8 cellular contexts compared by ENCODE assay signal in genomic region chr17:2049333-2050245, GRCh38. TPM values are rescaled to one million over a fixed set of nuclear protein-coding genes. Genes with fewer than 3 reads are reported as not detected.
A peak's percentile ranks its signal among the peaks of the same experiment; 100 is the strongest.
DNase-seq lines count a peak whose midpoint lies in the region; ATAC-seq and TF ChIP-seq lines count a peak whose summit lies in the region.

No MANE protein-coding gene starts in this region.

- peak overlapping the region; percentile 91 for H3K4me3 ChIP-seq in endocrine pancreas (ENCODE audit: control insufficient read depth, insufficient read depth, low read length)

- TF ChIP-seq CTCF in mesothelial cell of epicardium (IDR thresholded peaks at IDR 0.05; ENCODE audit: unreplicated experiment) = no peak

- H3K27me3 Mint-ChIP-seq in activated CD8-positive, alpha-beta memory T cell treated with anti-CD3 and anti-CD28 coated beads, Interleukin-2, amount 10 ng/mL, durations not matched to agents 7 days and 5 days = peaks cover 13% of the 10 kb centered on the region
- peaks cover 35% of the 10 kb centered on the region for H3K27me3 Mint-ChIP-seq in mesothelial cell of epicardium (ENCODE audit: low read depth)

- no peaks in the 10 kb centered on the region for H3K36me3 ChIP-seq in endocrine pancreas (ENCODE audit: control insufficient read depth, insufficient read depth, low read length)

- peak overlapping the region; percentile 94 for H3K9ac ChIP-seq in endocrine pancreas (ENCODE audit: control insufficient read depth, insufficient read depth, low read length)

- peaks cover 2% of the 10 kb centered on the region for H3K36me3 Mint-ChIP-seq in activated CD8-positive, alpha-beta memory T cell treated with anti-CD3 and anti-CD28 coated beads, Interleukin-2, amount 10 ng/mL, durations not matched to agents 7 days and 5 days
- no peaks in the 10 kb centered on the region for H3K36me3 Mint-ChIP-seq in mesothelial cell of epicardium

- ATAC-seq in HG02970 (IDR thresholded peaks at IDR 0.05; ENCODE audit: low FRiP score, unreplicated experiment) = peak; percentile 42
- peak; percentile 48 for ATAC-seq in activated CD8-positive, alpha-beta memory T cell treated with anti-CD3 and anti-CD28 coated beads, Interleukin-2, amount 10 ng/mL, durations not matched to agents 7 days and 5 days

- CTCF ChIA-PET in activated CD8-positive, alpha-beta memory T cell treated with anti-CD3 and anti-CD28 coated beads, Interleukin-2, amount 10 ng/mL, durations not matched to agents 7 days and 5 days (lab: Charles Lee) = interaction anchor here (0.6 to 1.6 kb wide), 4 partner anchors 195 to 367 kb away, joined by 3 to 4 read pairs (median 3); no protein-coding TSS in a partner anchor

- H3K9me3 Mint-ChIP-seq in activated CD8-positive, alpha-beta memory T cell treated with anti-CD3 and anti-CD28 coated beads, Interleukin-2, amount 10 ng/mL, durations not matched to agents 7 days and 5 days (ENCODE audit: low read depth) = no peaks in the 10 kb centered on the region
- no peaks in the 10 kb centered on the region for H3K9me3 Mint-ChIP-seq in mesothelial cell of epicardium

- peaks cover 27% of the 10 kb centered on the region for H3K4me1 Mint-ChIP-seq in activated CD8-positive, alpha-beta memory T cell treated with anti-CD3 and anti-CD28 coated beads, Interleukin-2, amount 10 ng/mL, durations not matched to agents 7 days and 5 days
- peaks cover 20% of the 10 kb centered on the region for H3K4me1 Mint-ChIP-seq in mesothelial cell of epicardium

- H3K9me3 ChIP-seq in endocrine pancreas (ENCODE audit: control insufficient read depth, low read length) = no peaks in the 10 kb centered on the region

- DNase-seq in NCI-H2196 (lab: John Stamatoyannopoulos, UW; ENCODE audit: unreplicated experiment) (peak; percentile 53), NCI-H2196 treated with DMSO at 0.1 percent for 48 hours (lab: John Stamatoyannopoulos, UW; ENCODE audit: unreplicated experiment) (no peak), NCI-H69 (lab: John Stamatoyannopoulos, UW) (peak; percentile 88), mesothelial cell of epicardium (ENCODE audit: low spot score in 2 of 2, unreplicated experiment in 2 of 2) (peak; percentile 85 to 93)
- DNase-seq in activated CD8-positive, alpha-beta memory T cell treated with anti-CD3 and anti-CD28 coated beads, Interleukin-2, amount 10 ng/mL, durations not matched to agents 7 days and 5 days = peak; percentile 92
- DNase-seq in stimulated activated CD8-positive, alpha-beta memory T cell treated with anti-CD3 and anti-CD28 coated beads, Interleukin-15, amount 100 ng/mL, for 48 hours (ENCODE audit: low read depth in 2 of 2) = peak; percentile 79 to 83

- no peaks in the 10 kb centered on the region for H3K4me1 ChIP-seq in endocrine pancreas (ENCODE audit: control insufficient read depth, insufficient read depth, low read length)

- no peaks in the 10 kb centered on the region for H3K27me3 ChIP-seq in endocrine pancreas (ENCODE audit: control insufficient read depth, insufficient read depth, low read length)

- no peak overlapping the region for H3K27ac Mint-ChIP-seq in activated CD8-positive, alpha-beta memory T cell treated with anti-CD3 and anti-CD28 coated beads, Interleukin-2, amount 10 ng/mL, durations not matched to agents 7 days and 5 days
- H3K27ac Mint-ChIP-seq in mesothelial cell of epicardium = peak overlapping the region; percentile 59

- peak overlapping the region; percentile 62 for H3K4me3 Mint-ChIP-seq in activated CD8-positive, alpha-beta memory T cell treated with anti-CD3 and anti-CD28 coated beads, Interleukin-2, amount 10 ng/mL, durations not matched to agents 7 days and 5 days
- H3K4me3 Mint-ChIP-seq in mesothelial cell of epicardium = peak overlapping the region; percentile 69

RNA-seq across cellular contexts. Expression of gene HIC1, which starts 5.3 kb away (rescaled TPM):
- 100 to 1,000 TPM in 1 of 2 experiments, 10 to 100 TPM in 1; 88.5 to 122 TPM for total RNA-seq in activated CD8-positive, alpha-beta memory T cell treated with anti-CD3 and anti-CD28 coated beads, Interleukin-2, amount 10 ng/mL, durations not matched to agents 7 days and 5 days
- 97.9 to 99.3 TPM (median 98.9 TPM) in 3 replicates for total RNA-seq in mesothelial cell of epicardium

RNA-seq across cellular contexts. Expression of gene OVCA2, which starts 7.8 kb away (rescaled TPM):
- total RNA-seq in activated CD8-positive, alpha-beta memory T cell treated with anti-CD3 and anti-CD28 coated beads, Interleukin-2, amount 10 ng/mL, durations not matched to agents 7 days and 5 days = 10 to 100 TPM; 31.7 to 42.2 TPM
- total RNA-seq in mesothelial cell of epicardium = 17.3 to 24.8 TPM (median 24.5 TPM) in 3 replicates

RNA-seq across cellular contexts. Expression of gene DPH1, which starts 19.6 kb away (rescaled TPM):
- total RNA-seq in activated CD8-positive, alpha-beta memory T cell treated with anti-CD3 and anti-CD28 coated beads, Interleukin-2, amount 10 ng/mL, durations not matched to agents 7 days and 5 days = 10 to 100 TPM; 29.2 to 37.5 TPM
- 63.8 to 74.5 TPM (median 71.2 TPM) in 3 replicates for total RNA-seq in mesothelial cell of epicardium

RNA-seq across cellular contexts. Expression of gene RTN4RL1, which starts 24.5 kb away (rescaled TPM):
- total RNA-seq in activated CD8-positive, alpha-beta memory T cell treated with anti-CD3 and anti-CD28 coated beads, Interleukin-2, amount 10 ng/mL, durations not matched to agents 7 days and 5 days = under 1 TPM; 0.09 to 0.45 TPM
- total RNA-seq in mesothelial cell of epicardium = 0.20 to 0.23 TPM (median 0.22 TPM) in 3 replicates
